32 cellular contexts compared by ENCODE assay signal in genomic region chr9:75213765-75214164, GRCh38.
"Had no signal": no experiment of that assay in that cellular context is flagged by ENCODE, and none has a peak within 500 bp of the region (broad histone marks: within the 10 kb centered on the region; RNA-seq: fewer than 3 reads in every experiment).

No MANE protein-coding gene starts in this region.

- H3K9me3 Mint-ChIP-seq: activated B cell treated with CpG ODN at 0.5 μM for 24 hours; activated CD4-positive, alpha-beta memory T cell treated with anti-CD3 and anti-CD28 coated beads for 36 hours; activated CD4-positive, alpha-beta T cell treated with anti-CD3 and anti-CD28 coated beads, Interleukin-2, amount 10 ng/mL, durations not matched to agents 24 days and 14 days; activated CD8-positive, alpha-beta T cell treated with anti-CD3 and anti-CD28 coated beads for 36 hours; activated naive CD4-positive, alpha-beta T cell treated with anti-CD3 and anti-CD28 coated beads, Interleukin-2, amount 10 ng/mL, durations not matched to agents 7 days and 5 days; activated naive CD4-positive, alpha-beta T cell treated with anti-CD3 and anti-CD28 coated beads, Interleukin-2, amount 50 U/mL, for 24 hours; activated naive CD8-positive, alpha-beta T cell treated with anti-CD3 and anti-CD28 coated beads, Interleukin-2, amount 10 ng/mL, durations not matched to agents 7 days and 5 days; activated naive CD8-positive, alpha-beta T cell treated with anti-CD3 and anti-CD28 coated beads, Interleukin-2, amount 50 U/mL, for 24 hours; activated T-cell treated with anti-CD3 and anti-CD28 coated beads, Interleukin-2, amount 50 U/mL, for 4 hours; activated T-cell treated with anti-CD3 and anti-CD28 coated beads, Interleukin-2, amount 50 U/mL, for 72 hours; activated T-helper 1 cell treated with anti-CD3 and anti-CD28 coated beads, Interleukin-12 subunit alpha, Interleukin-12 subunit beta, Interleukin-2, Interleukin-4 antibody, amounts not matched to agents 30 ng/mL and 10 ng/mL and 1 ng/mL, durations not matched to agents 14 hours and 24 hours and 36 hours; activated T-helper 2 cell treated with anti-CD3 and anti-CD28 coated beads, Interferon-gamma antibody, Interleukin-2, Interleukin-4, amounts not matched to agents 10 μg/mL and 5 μg/mL and 100 μg/mL, durations not matched to agents 14 hours and 24 hours and 36 hours; brain; T-helper 1 cell treated with Interleukin-12 subunit alpha and Interleukin-12 subunit beta and Interleukin-4 antibody, amounts not matched to agents 30 μg/mL and 1 μg/mL, for 36 hours; T-helper 2 cell treated with Interferon-gamma antibody and Interleukin-4, amounts not matched to agents 5 μg/mL and 100 μg/mL, for 36 hours had no signal

- H3K4me3 Mint-ChIP-seq: activated B cell treated with CpG ODN at 0.5 μM for 24 hours; activated CD4-positive, alpha-beta memory T cell treated with anti-CD3 and anti-CD28 coated beads for 36 hours; activated CD4-positive, alpha-beta T cell treated with anti-CD3 and anti-CD28 coated beads, Interleukin-2, amount 10 ng/mL, durations not matched to agents 24 days and 14 days; activated CD8-positive, alpha-beta T cell treated with anti-CD3 and anti-CD28 coated beads for 36 hours; activated naive CD4-positive, alpha-beta T cell treated with anti-CD3 and anti-CD28 coated beads, Interleukin-2, amount 10 ng/mL, durations not matched to agents 7 days and 5 days; activated naive CD4-positive, alpha-beta T cell treated with anti-CD3 and anti-CD28 coated beads, Interleukin-2, amount 50 U/mL, for 24 hours; activated naive CD8-positive, alpha-beta T cell; activated naive CD8-positive, alpha-beta T cell treated with anti-CD3 and anti-CD28 coated beads, Interleukin-2, amount 10 ng/mL, durations not matched to agents 7 days and 5 days; activated naive CD8-positive, alpha-beta T cell treated with anti-CD3 and anti-CD28 coated beads, Interleukin-2, amount 50 U/mL, for 24 hours; activated T-cell treated with anti-CD3 and anti-CD28 coated beads, Interleukin-2, amount 50 U/mL, for 4 hours; activated T-cell treated with anti-CD3 and anti-CD28 coated beads, Interleukin-2, amount 50 U/mL, for 72 hours; activated T-helper 1 cell treated with anti-CD3 and anti-CD28 coated beads, Interleukin-12 subunit alpha, Interleukin-12 subunit beta, Interleukin-2, Interleukin-4 antibody, amounts not matched to agents 30 ng/mL and 10 ng/mL and 1 ng/mL, durations not matched to agents 14 hours and 24 hours and 36 hours; brain; T-helper 1 cell treated with Interleukin-12 subunit alpha and Interleukin-12 subunit beta and Interleukin-4 antibody, amounts not matched to agents 30 μg/mL and 1 μg/mL, for 36 hours; T-helper 2 cell treated with Interferon-gamma antibody and Interleukin-4, amounts not matched to agents 5 μg/mL and 100 μg/mL, for 36 hours had no signal

- DNase-seq: activated B cell treated with CpG ODN at 0.5 μM for 24 hours; activated CD4-positive, alpha-beta memory T cell treated with anti-CD3 and anti-CD28 coated beads for 36 hours; activated CD4-positive, alpha-beta T cell treated with anti-CD3 and anti-CD28 coated beads, Interleukin-2, amount 10 ng/mL, durations not matched to agents 24 days and 14 days; activated CD4-positive, alpha-beta T cell treated with anti-CD3 and anti-CD28 coated beads, Interleukin-2, amount 50 U/mL, for 1 hour; activated CD4-positive, alpha-beta T cell treated with anti-CD3 and anti-CD28 coated beads, Interleukin-2, amount 50 U/mL, for 4 hours; activated CD4-positive, CD25-positive, alpha-beta regulatory T cell treated with anti-CD3 and anti-CD28 coated beads, Interleukin-2, amount 50 U/mL, for 72 hours; activated CD8-positive, alpha-beta memory T cell treated with anti-CD3 and anti-CD28 coated beads, Interleukin-2, amount 50 U/mL, for 4 hours; activated CD8-positive, alpha-beta T cell treated with anti-CD3 and anti-CD28 coated beads for 36 hours; activated effector memory CD4-positive, alpha-beta T cell treated with Interleukin-2 at 50 U/mL for 16 hours; activated gamma-delta T cell; activated naive CD4-positive, alpha-beta T cell treated with anti-CD3 and anti-CD28 coated beads, Interleukin-2, amount 10 ng/mL, durations not matched to agents 7 days and 5 days; activated naive CD4-positive, alpha-beta T cell treated with Interleukin-2 at 50 U/mL for 16 hours; activated naive CD8-positive, alpha-beta T cell treated with anti-CD3 and anti-CD28 coated beads, Interleukin-2, amount 10 ng/mL, durations not matched to agents 7 days and 5 days; activated naive CD8-positive, alpha-beta T cell treated with anti-CD3 and anti-CD28 coated beads, Interleukin-2, amount 50 U/mL, for 24 hours; activated T-cell treated with anti-CD3 and anti-CD28 coated beads for 4 hours; activated T-cell treated with anti-CD3 and anti-CD28 coated beads, Interleukin-2, amount 50 U/mL, for 1 hour; activated T-cell treated with anti-CD3 and anti-CD28 coated beads, Interleukin-2, amount 50 U/mL, for 4 hours; activated T-cell treated with anti-CD3 and anti-CD28 coated beads, Interleukin-2, amount 50 U/mL, for 72 hours; amygdala; anterior cingulate cortex; central memory CD4-positive, alpha-beta T cell; SW 1271; T-helper 1 cell; T-helper 2 cell; T-helper 9 cell had no signal

- H3K27ac Mint-ChIP-seq: activated B cell treated with CpG ODN at 0.5 μM for 24 hours; activated CD4-positive, alpha-beta memory T cell treated with anti-CD3 and anti-CD28 coated beads for 36 hours; activated CD4-positive, alpha-beta T cell treated with anti-CD3 and anti-CD28 coated beads, Interleukin-2, amount 10 ng/mL, durations not matched to agents 24 days and 14 days; activated CD8-positive, alpha-beta T cell treated with anti-CD3 and anti-CD28 coated beads for 36 hours; activated naive CD4-positive, alpha-beta T cell treated with anti-CD3 and anti-CD28 coated beads, Interleukin-2, amount 10 ng/mL, durations not matched to agents 7 days and 5 days; activated naive CD8-positive, alpha-beta T cell; activated naive CD8-positive, alpha-beta T cell treated with anti-CD3 and anti-CD28 coated beads, Interleukin-2, amount 10 ng/mL, durations not matched to agents 7 days and 5 days; activated naive CD8-positive, alpha-beta T cell treated with anti-CD3 and anti-CD28 coated beads, Interleukin-2, amount 50 U/mL, for 24 hours; activated T-cell treated with anti-CD3 and anti-CD28 coated beads, Interleukin-2, amount 50 U/mL, for 72 hours; activated T-helper 1 cell treated with anti-CD3 and anti-CD28 coated beads, Interleukin-12 subunit alpha, Interleukin-12 subunit beta, Interleukin-2, Interleukin-4 antibody, amounts not matched to agents 30 ng/mL and 10 ng/mL and 1 ng/mL, durations not matched to agents 14 hours and 24 hours and 36 hours; activated T-helper 2 cell treated with anti-CD3 and anti-CD28 coated beads, Interferon-gamma antibody, Interleukin-2, Interleukin-4, amounts not matched to agents 10 μg/mL and 5 μg/mL and 100 μg/mL, durations not matched to agents 14 hours and 24 hours and 36 hours; brain; T-helper 1 cell treated with Interleukin-12 subunit alpha and Interleukin-12 subunit beta and Interleukin-4 antibody, amounts not matched to agents 30 μg/mL and 1 μg/mL, for 36 hours; T-helper 2 cell treated with Interferon-gamma antibody and Interleukin-4, amounts not matched to agents 5 μg/mL and 100 μg/mL, for 36 hours had no signal

- H3K27me3 Mint-ChIP-seq: activated B cell treated with CpG ODN at 0.5 μM for 24 hours; activated CD4-positive, alpha-beta memory T cell treated with anti-CD3 and anti-CD28 coated beads for 36 hours; activated CD8-positive, alpha-beta T cell treated with anti-CD3 and anti-CD28 coated beads for 36 hours; activated naive CD4-positive, alpha-beta T cell treated with anti-CD3 and anti-CD28 coated beads, Interleukin-2, amount 10 ng/mL, durations not matched to agents 7 days and 5 days; activated naive CD4-positive, alpha-beta T cell treated with anti-CD3 and anti-CD28 coated beads, Interleukin-2, amount 50 U/mL, for 24 hours; activated naive CD8-positive, alpha-beta T cell; activated naive CD8-positive, alpha-beta T cell treated with anti-CD3 and anti-CD28 coated beads, Interleukin-2, amount 10 ng/mL, durations not matched to agents 7 days and 5 days; activated naive CD8-positive, alpha-beta T cell treated with anti-CD3 and anti-CD28 coated beads, Interleukin-2, amount 50 U/mL, for 24 hours had no signal

- ATAC-seq: activated CD8-positive, alpha-beta T cell treated with anti-CD3 and anti-CD28 coated beads for 36 hours; activated naive CD8-positive, alpha-beta T cell treated with anti-CD3 and anti-CD28 coated beads, Interleukin-2, amount 50 U/mL, for 24 hours; activated T-cell treated with anti-CD3 and anti-CD28 coated beads, Interleukin-2, amount 50 U/mL, for 4 hours had no signal

- H3K4me1 Mint-ChIP-seq: activated B cell treated with CpG ODN at 0.5 μM for 24 hours; activated CD4-positive, alpha-beta T cell treated with anti-CD3 and anti-CD28 coated beads, Interleukin-2, amount 10 ng/mL, durations not matched to agents 24 days and 14 days; activated naive CD4-positive, alpha-beta T cell treated with anti-CD3 and anti-CD28 coated beads, Interleukin-2, amount 10 ng/mL, durations not matched to agents 7 days and 5 days; activated naive CD4-positive, alpha-beta T cell treated with anti-CD3 and anti-CD28 coated beads, Interleukin-2, amount 50 U/mL, for 24 hours; activated naive CD8-positive, alpha-beta T cell treated with anti-CD3 and anti-CD28 coated beads, Interleukin-2, amount 50 U/mL, for 24 hours; brain had no signal

- H3K36me3 Mint-ChIP-seq: activated naive CD4-positive, alpha-beta T cell treated with anti-CD3 and anti-CD28 coated beads, Interleukin-2, amount 10 ng/mL, durations not matched to agents 7 days and 5 days; brain had no signal
